18 cellular contexts compared by ENCODE assay signal in genomic region chr2:202400937-202401336, GRCh38. TPM values are rescaled to one million over a fixed set of nuclear protein-coding genes. Genes with fewer than 3 reads are reported as not detected.
DNase-seq lines count a peak whose midpoint lies in the region; ATAC-seq, FAIRE-seq and TF ChIP-seq lines count a peak whose summit lies in the region.
"Had no signal": no experiment of that assay in that cellular context is flagged by ENCODE, and none has a peak within 500 bp of the region (broad histone marks: within the 10 kb centered on the region; RNA-seq: fewer than 3 reads in every experiment).

No MANE protein-coding gene starts in this region.

- CTCF ChIA-PET in GM12878 (lab: Yijun Ruan, JAX): no interaction called here

- DNase-seq in CD4-positive, CD25-positive, alpha-beta regulatory T cell: no peak
- DNase-seq in H7 (peak; percentile 52), GM12878 (ENCODE audit: low read depth, low spot score) (no peak), NCI-H1436 treated with DMSO at 0.1 percent for 48 hours (lab: John Stamatoyannopoulos, UW) (no peak), epidermal melanocyte (ENCODE audit: insufficient read length, low spot score) (no peak)
- no peak for DNase-seq in activated effector memory CD4-positive, alpha-beta T cell treated with Interleukin-2 at 50 U/mL for 16 hours
- DNase-seq: EL, KG1, NCI-H1092 treated with DMSO at 0.1 percent for 48 hours, NCI-H146, NCI-H2029 treated with DMSO at 0.1 percent for 48 hours, NCI-H2171 treated with DMSO at 0.1 percent for 48 hours, NCI-H524 treated with DMSO at 0.1 percent for 48 hours, SHP77 had no signal

- BruUV-seq in GM12878 (replicated peaks; lab: Mats Ljungman, UMichigan): no TSS peak

- no peaks in the 10 kb centered on the region for H4K20me1 ChIP-seq in GM12878 (ENCODE audit: control insufficient read depth, insufficient read depth)
- H4K20me1 ChIP-seq in neural cell (ENCODE audit: insufficient read depth): no peaks in the 10 kb centered on the region

- ATAC-seq in CD4-positive, CD25-positive, alpha-beta regulatory T cell (ENCODE audit: low read depth in 2 of 2): no peak
- ATAC-seq in GM12878: peak; percentile 57

- RAD21 ChIA-PET in GM12878 (lab: Charles Lee; ENCODE audit: unreplicated experiment): no interaction called here

- intact Hi-C loops in GM12878 (cut with micrococcal nuclease; ENCODE audit: unreplicated experiment): no loop called here

- no peak overlapping the region for H3K9ac ChIP-seq in GM12878 (ENCODE audit: control insufficient read depth, insufficient read depth, low read length)
- H3K9ac ChIP-seq in neural cell (ENCODE audit: low read length): no peak overlapping the region

- H3K27ac Mint-ChIP-seq in CD4-positive, CD25-positive, alpha-beta regulatory T cell: no peak overlapping the region

- no peaks in the 10 kb centered on the region for H3K9me3 ChIP-seq in CD4-positive, CD25-positive, alpha-beta regulatory T cell (ENCODE audit: control insufficient read depth in 2 of 2, low read length in 2 of 2)
- H3K9me3 ChIP-seq in GM12878 (replicated peaks; ENCODE audit: control insufficient read depth, insufficient read depth, low read length) (no peaks in the 10 kb centered on the region; the same call in 2 of the 3 replicates), neural cell (ENCODE audit: low read length) (no peaks in the 10 kb centered on the region)
- H3K9me3 ChIP-seq: HAP-1 had no signal

- H3K4me3 Mint-ChIP-seq in CD4-positive, CD25-positive, alpha-beta regulatory T cell: no peak overlapping the region

- no peak for TF ChIP-seq RAD21 in GM12878 (IDR thresholded peaks at IDR 0.05; ENCODE audit: insufficient read depth, low read depth, low read length)
- no peak for TF ChIP-seq RAD21 in neural cell (conservative IDR thresholded peaks at IDR 0.05)

- no peaks in the 10 kb centered on the region for H3K27me3 Mint-ChIP-seq in CD4-positive, CD25-positive, alpha-beta regulatory T cell

- H3K9me2 ChIP-seq in neural cell (ENCODE audit: insufficient read depth, low read length): no peaks in the 10 kb centered on the region

- SMC1A ChIA-PET in GM12878 (lab: Charles Lee; ENCODE audit: uncharacterized antibody, unreplicated experiment): interaction anchor here (1.0 kb wide), 1 partner anchor 80 kb away, joined by 3 read pairs; no protein-coding TSS in a partner anchor

- H3K79me2 ChIP-seq in GM12878 (ENCODE audit: control insufficient read depth, insufficient read depth, low read length) (peaks cover 5% of the 10 kb centered on the region), neural cell (replicated peaks; ENCODE audit: insufficient read depth, low read length) (peaks cover 76% of the 10 kb centered on the region)

- H2AFZ ChIP-seq in GM12878 (ENCODE audit: control insufficient read depth, low read depth, low read length) (no peak overlapping the region), neural cell (ENCODE audit: low read depth, low read length) (no peak overlapping the region)

- POLR2A ChIA-PET in GM12878 (lab: Charles Lee): no interaction called here

- H3K36me3 ChIP-seq in CD4-positive, CD25-positive, alpha-beta regulatory T cell (ENCODE audit: control insufficient read depth, insufficient read depth, low read length): no peaks in the 10 kb centered on the region
- H3K36me3 ChIP-seq in H7 (replicated peaks; ENCODE audit: control insufficient read depth, insufficient read depth, low read length) (no peaks in the 10 kb centered on the region), GM12878 (ENCODE audit: control insufficient read depth in 2 of 2, insufficient read depth in 2 of 2, low read length in 1 of 2) (no peaks in the 10 kb centered on the region), neural cell (ENCODE audit: insufficient read depth, low read length) (no peaks in the 10 kb centered on the region)
- H3K36me3 ChIP-seq: HAP-1 had no signal

- H3K4me2 ChIP-seq in GM12878 (ENCODE audit: control insufficient read depth, insufficient read depth): no peak overlapping the region
- H3K4me2 ChIP-seq in neural cell (ENCODE audit: low read length): peak overlapping the region; percentile 10

- H3K4me1 Mint-ChIP-seq in CD4-positive, CD25-positive, alpha-beta regulatory T cell: peaks cover 18 to 33% (median 29%) of the 10 kb centered on the region in 4 donors

- TF ChIP-seq CTCF in GM12878 (IDR thresholded peaks at IDR 0.05 in 2 of 3, conservative IDR thresholded peaks at IDR 0.05 in 1 of 3; ENCODE audit: control insufficient read depth in 2 of 3, extremely low read depth in 1 of 3, insufficient read depth in 1 of 3, low read depth in 3 of 3, low read length in 3 of 3): no peak
- no peak for TF ChIP-seq CTCF in neural cell (IDR thresholded peaks at IDR 0.05; ENCODE audit: poor library complexity, severe bottlenecking)

- peaks cover 3% of the 10 kb centered on the region for H3K36me3 Mint-ChIP-seq in CD4-positive, CD25-positive, alpha-beta regulatory T cell

- H3F3A ChIP-seq in neural cell (ENCODE audit: insufficient read depth, low read length, poor library complexity, severe bottlenecking): no peaks in the 10 kb centered on the region

- TF ChIP-seq POLR2A in GM12878 (IDR thresholded peaks at IDR 0.05; ENCODE audit: low read depth, low read length): no peak

- TF ChIP-seq EP300 in GM12878 (IDR thresholded peaks at IDR 0.05; ENCODE audit: borderline replicate concordance in 1 of 2, control insufficient read depth in 1 of 2, low read depth in 2 of 2, low read length in 2 of 2) (no peak), neural cell (conservative IDR thresholded peaks at IDR 0.05; ENCODE audit: poor library complexity, severe bottlenecking) (peak; percentile 76)

- peaks cover 3% of the 10 kb centered on the region for H3K4me1 ChIP-seq in CD4-positive, CD25-positive, alpha-beta regulatory T cell (ENCODE audit: control insufficient read depth, insufficient read depth, low read length, poor library complexity, severe bottlenecking)
- peaks cover 4% of the 10 kb centered on the region for H3K4me1 ChIP-seq in GM12878 (ENCODE audit: control insufficient read depth, insufficient read depth, low read length)

- in situ Hi-C loops in GM12878 (cut with MboI): no loop called here

- no peak overlapping the region for H3K27ac ChIP-seq in CD4-positive, CD25-positive, alpha-beta regulatory T cell (ENCODE audit: insufficient read depth, low read length, poor library complexity, severe bottlenecking)
- H3K27ac ChIP-seq in GM12878 (ENCODE audit: control insufficient read depth, insufficient read depth): no peak overlapping the region
- peak overlapping the region; percentile 52 for H3K27ac ChIP-seq in neural cell (ENCODE audit: low read length)
- H3K27ac ChIP-seq: C4-2B had no signal

- no peaks in the 10 kb centered on the region for H3K27me3 ChIP-seq in CD4-positive, CD25-positive, alpha-beta regulatory T cell (ENCODE audit: control insufficient read depth, insufficient read depth, low read length)
- H3K27me3 ChIP-seq in H7 (ENCODE audit: control insufficient read depth, insufficient read depth, low read length) (no peaks in the 10 kb centered on the region), GM12878 (replicated peaks in 1 of 2; ENCODE audit: control insufficient read depth in 2 of 2, insufficient read depth in 2 of 2, low read length in 1 of 2) (no peaks in the 10 kb centered on the region), neural cell (ENCODE audit: insufficient read depth, low read depth, low read length) (no peaks in the 10 kb centered on the region)

- H3K9me3 Mint-ChIP-seq in CD4-positive, CD25-positive, alpha-beta regulatory T cell: no peaks in the 10 kb centered on the region

- FAIRE-seq in GM12878 (lab: Jason Lieb, UNC): no peak
- FAIRE-seq: HTR-8/SVneo had no signal

- H3K4me3 ChIP-seq in CD4-positive, CD25-positive, alpha-beta regulatory T cell (ENCODE audit: low read depth, low read length): peak overlapping the region; percentile 42
- no peak overlapping the region for H3K4me3 ChIP-seq in H7 (ENCODE audit: insufficient read depth, low read depth, low read length)
- no peak overlapping the region for H3K4me3 ChIP-seq in GM12878
- H3K4me3 ChIP-seq in neural cell (ENCODE audit: low read length): no peak overlapping the region
- H3K4me3 ChIP-seq: HAP-1 had no signal

TF ChIP-seq in neural cell, 6 proteins besides CTCF, POLR2A, EP300 and RAD21 (continues in another document):
- no peak for TF ChIP-seq EZH2 (IDR thresholded peaks at IDR 0.05; ENCODE audit: borderline replicate concordance, insufficient read depth, low read length, poor library complexity, severe bottlenecking)
- no peak for TF ChIP-seq POLR2AphosphoS5 (IDR thresholded peaks at IDR 0.05)
- TF ChIP-seq SMC3 (conservative IDR thresholded peaks at IDR 0.05; ENCODE audit: poor library complexity): no peak

RNA-seq across cellular contexts. Expression of gene BMPR2, which starts 24.8 kb away (rescaled TPM):
- 24.9 TPM for total RNA-seq in CD4-positive, CD25-positive, alpha-beta regulatory T cell
- 1 to 10 TPM; 3.7 to 5.6 (median 4.8) TPM for polyA plus RNA-seq in CD4-positive, CD25-positive, alpha-beta regulatory T cell
- 10.3 and 15.9 TPM in 2 replicates for total RNA-seq in H7 (2014; rRNA removed; shearing (Covaris generic))
- 51.2 and 52.0 TPM in 2 replicates for total RNA-seq in GM12878 (2013; cell fraction: nucleolus; rRNA removed)
- 6.0 and 7.0 TPM in 2 replicates for total RNA-seq in GM12878 (2014; rRNA removed)
- 9.3 and 10.4 TPM in 2 replicates for total RNA-seq in GM12878 (2014; rRNA removed; fragmentation: Illumina TruSeq; extraction: Trizol)
- 15.6 and 15.7 TPM in 2 replicates for total RNA-seq in GM12878 (2021)
- 6.6 TPM for polyA plus RNA-seq in GM12878 (2011; ENCODE audit: low read depth)
- polyA plus RNA-seq in GM12878 (2011; rRNA removed): 33.0 and 34.5 TPM in 2 replicates
- polyA plus RNA-seq in GM12878 (2011; cell fraction: cytosol; rRNA removed): 14.7 and 22.6 TPM in 2 replicates
- polyA plus RNA-seq in GM12878 (2011; cell fraction: nucleus; rRNA removed): 9.9 and 11.8 TPM in 2 replicates
- polyA plus RNA-seq in GM12878 (2012): 7.2 and 10.4 TPM in 2 replicates
- polyA plus RNA-seq in GM12878 (2014; fragmentation: Illumina TruSeq; extraction: Trizol): 14.8 and 19.5 TPM in 2 replicates
- 1 to 10 TPM; 2.4 to 3.4 TPM for polyA plus RNA-seq in GM12878 (2014; fragmentation: Nextera tagmentation; extraction: Ambion mirVana)
- 5.9 and 6.1 TPM in 2 replicates for polyA plus RNA-seq in GM12878 (2014; rRNA removed)
- polyA plus RNA-seq in GM12878 (2016; fragmentation: Nextera tagmentation; extraction: Ambion mirVana): 1 to 10 TPM; 6.5 to 7.8 TPM
- 51.6 and 107 TPM in 2 replicates for polyA minus RNA-seq in GM12878 (2011; rRNA and poly(A)+ RNA removed)
- 25.5 and 29.5 TPM in 2 replicates for polyA minus RNA-seq in GM12878 (2011; cell fraction: cytosol; rRNA and poly(A)+ RNA removed)
- polyA minus RNA-seq in GM12878 (2011; cell fraction: nucleus; rRNA and poly(A)+ RNA removed): 10.2 and 12.0 TPM in 2 replicates
- 16.6 and 18.4 TPM in 2 replicates for polyA plus RNA-seq in neural cell
- polyA minus RNA-seq in neural cell: 72.8 and 89.8 TPM in 2 replicates
